ENCODE assay signal across 13 cellular contexts in the genomic region with DNA sequence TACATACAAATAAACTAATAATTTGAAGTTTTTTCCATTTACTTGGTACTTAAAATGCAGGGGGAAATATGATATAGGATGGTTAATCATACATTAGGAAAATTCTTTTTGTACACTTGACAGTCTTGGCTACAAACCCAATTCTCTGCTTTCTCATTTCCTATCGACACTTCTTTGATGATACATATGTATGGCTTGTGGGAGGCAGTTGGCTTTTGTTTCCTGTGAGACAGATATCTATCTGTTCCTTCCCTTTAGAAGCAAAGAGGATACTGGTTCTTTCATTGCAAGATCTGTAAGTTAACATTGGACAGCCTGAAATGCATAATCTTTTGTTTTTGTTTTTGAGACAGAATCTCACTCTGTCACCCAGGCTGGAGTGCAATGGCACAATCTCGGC. TPM values are rescaled to one million over a fixed set of nuclear protein-coding genes. Genes with fewer than 3 reads are reported as not detected.
DNase-seq lines count a peak whose midpoint lies in the region; ATAC-seq and TF ChIP-seq lines count a peak whose summit lies in the region.
"Had no signal": no experiment of that assay in that cellular context is flagged by ENCODE, and none has a peak within 500 bp of the region (broad histone marks: within the 10 kb centered on the region; RNA-seq: fewer than 3 reads in every experiment).

No MANE protein-coding gene starts in this region.

- no peaks in the 10 kb centered on the region for H3K9me3 Mint-ChIP-seq in activated naive CD4-positive, alpha-beta T cell treated with anti-CD3 and anti-CD28 coated beads, Interleukin-2, amount 50 U/mL, for 72 hours
- H3K9me3 Mint-ChIP-seq in activated CD8-positive, alpha-beta T cell treated with anti-CD3 and anti-CD28 coated beads, Interleukin-2, amount 10 ng/mL, durations not matched to agents 7 days and 5 days (ENCODE audit: insufficient read depth) = peaks cover 4% of the 10 kb centered on the region
- H3K9me3 Mint-ChIP-seq in neural crest cell = peaks cover 2% of the 10 kb centered on the region

- no peak overlapping the region for H3K27ac Mint-ChIP-seq in activated naive CD4-positive, alpha-beta T cell treated with anti-CD3 and anti-CD28 coated beads, Interleukin-2, amount 50 U/mL, for 72 hours
- peak overlapping the region; percentile 82 for H3K27ac Mint-ChIP-seq in activated CD8-positive, alpha-beta T cell treated with anti-CD3 and anti-CD28 coated beads, Interleukin-2, amount 10 ng/mL, durations not matched to agents 7 days and 5 days
- H3K27ac Mint-ChIP-seq in neural crest cell (ENCODE audit: unreplicated experiment) = peak overlapping the region; percentile 78

- DNase-seq in activated naive CD4-positive, alpha-beta T cell treated with anti-CD3 and anti-CD28 coated beads, Interleukin-2, amount 50 U/mL, for 72 hours (ENCODE audit: low spot score in 2 of 2) = no peak
- DNase-seq in activated naive CD4-positive, alpha-beta T cell treated with Interleukin-2 at 50 U/mL for 16 hours = no peak
- peak; percentile 47 for DNase-seq in activated CD8-positive, alpha-beta T cell treated with anti-CD3 and anti-CD28 coated beads, Interleukin-2, amount 10 ng/mL, durations not matched to agents 7 days and 5 days
- DNase-seq in neural crest cell (ENCODE audit: low read depth, low spot score) (no peak), MM.1S (no peak), kidney tubule cell (ENCODE audit: low spot score) (no peak)
- DNase-seq: posterior cingulate gyrus; stimulated activated naive CD4-positive, alpha-beta T cell treated with Interleukin-2 at 50 U/mL for 16 hours had no signal

- peak overlapping the region; percentile 54 for H3K27ac ChIP-seq in KOPT-K1 (ENCODE audit: low read depth, low read length, poor library complexity, severe bottlenecking)
- no peak overlapping the region for H3K27ac ChIP-seq in MM.1S (ENCODE audit: low read length)
- H3K27ac ChIP-seq: epithelial cell of prostate, VCaP had no signal

- no peak overlapping the region for H3K4me3 ChIP-seq in MM.1S (ENCODE audit: low read length)
- H3K4me3 ChIP-seq: smooth muscle cell had no signal

- peaks cover 0 to 13% of the 10 kb centered on the region in 2 donors for H3K36me3 Mint-ChIP-seq in activated naive CD4-positive, alpha-beta T cell treated with anti-CD3 and anti-CD28 coated beads, Interleukin-2, amount 50 U/mL, for 72 hours
- peaks cover 47% of the 10 kb centered on the region for H3K36me3 Mint-ChIP-seq in activated CD8-positive, alpha-beta T cell treated with anti-CD3 and anti-CD28 coated beads, Interleukin-2, amount 10 ng/mL, durations not matched to agents 7 days and 5 days (ENCODE audit: low read depth)
- peaks cover 42% of the 10 kb centered on the region for H3K36me3 Mint-ChIP-seq in neural crest cell (ENCODE audit: low read depth)

- peak; percentile 57 to 68 for ATAC-seq in activated naive CD4-positive, alpha-beta T cell treated with anti-CD3 and anti-CD28 coated beads, Interleukin-2, amount 50 U/mL, for 72 hours
- ATAC-seq in activated CD8-positive, alpha-beta T cell treated with anti-CD3 and anti-CD28 coated beads, Interleukin-2, amount 10 ng/mL, durations not matched to agents 7 days and 5 days = peak; percentile 93
- ATAC-seq in HG02798 (IDR thresholded peaks at IDR 0.05; ENCODE audit: poor library complexity, unreplicated experiment) = no peak

- no peaks in the 10 kb centered on the region for H4K20me1 ChIP-seq in MM.1S (ENCODE audit: insufficient read depth, low read length)

- CTCF ChIA-PET in activated CD8-positive, alpha-beta T cell treated with anti-CD3 and anti-CD28 coated beads, Interleukin-2, amount 10 ng/mL, durations not matched to agents 7 days and 5 days (lab: Charles Lee) = no interaction called here

- no peaks in the 10 kb centered on the region for H3K27me3 Mint-ChIP-seq in activated CD8-positive, alpha-beta T cell treated with anti-CD3 and anti-CD28 coated beads, Interleukin-2, amount 10 ng/mL, durations not matched to agents 7 days and 5 days (ENCODE audit: low read depth)
- no peaks in the 10 kb centered on the region for H3K27me3 Mint-ChIP-seq in neural crest cell (ENCODE audit: low read depth)

- peaks cover 10% of the 10 kb centered on the region for H3K79me2 ChIP-seq in MM.1S (ENCODE audit: low read length)

- no peaks in the 10 kb centered on the region for H3K27me3 ChIP-seq in MM.1S (replicated peaks; ENCODE audit: insufficient read depth, low read length)

- H3K4me1 Mint-ChIP-seq in activated CD8-positive, alpha-beta T cell treated with anti-CD3 and anti-CD28 coated beads, Interleukin-2, amount 10 ng/mL, durations not matched to agents 7 days and 5 days (ENCODE audit: low read depth) = peaks cover 23% of the 10 kb centered on the region
- H3K4me1 Mint-ChIP-seq in neural crest cell = no peaks in the 10 kb centered on the region

- H3K36me3 ChIP-seq in KOPT-K1 (ENCODE audit: insufficient read depth, low read length) (peaks cover 67% of the 10 kb centered on the region), MM.1S (replicated peaks; ENCODE audit: insufficient read depth, low read length) (0 out of 2 replicates have a peak, but pooled peaks cover 4% of the 10 kb centered on the region)

- peaks cover 13% of the 10 kb centered on the region for H3K4me1 ChIP-seq in MM.1S (ENCODE audit: low read length)

- no peaks in the 10 kb centered on the region for H3K9me2 ChIP-seq in MM.1S (replicated peaks; ENCODE audit: insufficient read depth, low read length)

- H3K9me3 ChIP-seq in KOPT-K1 (ENCODE audit: insufficient read depth, low read length, poor library complexity, severe bottlenecking) (no peaks in the 10 kb centered on the region), MM.1S (replicated peaks; ENCODE audit: insufficient read depth, low read length) (no peaks in the 10 kb centered on the region)

- H3K4me2 ChIP-seq in MM.1S (ENCODE audit: low read depth, low read length) = no peak overlapping the region
- H3K4me2 ChIP-seq: smooth muscle cell had no signal

- H3K9ac ChIP-seq in MM.1S (ENCODE audit: low read length) = no peak overlapping the region

- H3F3A ChIP-seq in MM.1S (ENCODE audit: insufficient read depth, low read length) = peaks cover 10% of the 10 kb centered on the region

- peak overlapping the region; percentile 22 for H3K4me3 Mint-ChIP-seq in activated CD8-positive, alpha-beta T cell treated with anti-CD3 and anti-CD28 coated beads, Interleukin-2, amount 10 ng/mL, durations not matched to agents 7 days and 5 days
- peak overlapping the region; percentile 6 for H3K4me3 Mint-ChIP-seq in neural crest cell

- H2AFZ ChIP-seq in MM.1S (ENCODE audit: low read length) = no peak overlapping the region

- POLR2A ChIA-PET in activated CD8-positive, alpha-beta T cell treated with anti-CD3 and anti-CD28 coated beads, Interleukin-2, amount 10 ng/mL, durations not matched to agents 7 days and 5 days (lab: Charles Lee) = interaction anchor here (1.1 kb wide), 1 partner anchor 12 kb away, joined by 3 read pairs; no protein-coding TSS in a partner anchor

- TF ChIP-seq CTCF in neural crest cell (conservative IDR thresholded peaks at IDR 0.05) = no peak
- no peak for TF ChIP-seq CTCF in MM.1S (IDR thresholded peaks at IDR 0.05; ENCODE audit: low read length)

RNA-seq across cellular contexts. Expression of a gene that starts 47.9 kb away (rescaled TPM):
- 10 to 100 TPM; 33.8 to 34.4 TPM for total RNA-seq in activated naive CD4-positive, alpha-beta T cell treated with anti-CD3 and anti-CD28 coated beads, Interleukin-2, amount 50 U/mL, for 72 hours
- 10 to 100 TPM; 20.3 to 20.4 TPM for total RNA-seq in activated CD8-positive, alpha-beta T cell treated with anti-CD3 and anti-CD28 coated beads, Interleukin-2, amount 10 ng/mL, durations not matched to agents 7 days and 5 days
- 2.1 and 2.8 TPM in 2 replicates for total RNA-seq in neural crest cell

Comparison
In these comparisons a context has a peak if more than half of its experiments do, and no peak if none do; other contexts are left out.
1. H3K27ac Mint-ChIP-seq: peak in activated CD8-positive, alpha-beta T cell treated with anti-CD3 and anti-CD28 coated beads, Interleukin-2, amount 10 ng/mL, durations not matched to agents 7 days and 5 days (single experiment) and neural crest cell (single experiment); none in activated naive CD4-positive, alpha-beta T cell treated with anti-CD3 and anti-CD28 coated beads, Interleukin-2, amount 50 U/mL, for 72 hours (0 of 2).